29 cellular contexts compared by ENCODE assay signal in the genomic region with DNA sequence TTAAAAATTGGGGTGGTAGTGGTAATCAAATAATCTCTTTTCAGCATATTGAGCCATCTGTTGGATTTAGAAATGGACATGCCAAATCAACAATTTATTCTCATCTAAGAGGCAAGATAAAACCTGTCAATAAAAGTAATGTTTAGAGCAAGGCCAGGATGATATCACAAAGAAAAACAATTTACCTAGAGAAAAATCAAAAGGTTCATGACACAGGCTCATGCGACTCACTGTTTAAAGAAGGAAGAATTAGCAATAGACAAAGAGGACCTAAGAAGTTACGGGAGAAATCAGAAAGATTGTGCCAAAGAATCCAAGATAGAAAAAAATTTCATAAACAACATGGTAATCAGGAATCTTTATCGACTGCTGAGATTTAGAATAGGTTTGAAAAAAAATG.
"Had no signal": no experiment of that assay in that cellular context is flagged by ENCODE, and none has a peak within 500 bp of the region (broad histone marks: within the 10 kb centered on the region; RNA-seq: fewer than 3 reads in every experiment).

No MANE protein-coding gene starts in this region.

- H3K36me3 ChIP-seq: stomach, suprapubic skin, thoracic aorta, thyroid gland, tibial artery, tibial nerve, transverse colon, upper lobe of left lung, upper lobe of right lung, uterus, vagina had no signal

- H3K27ac Mint-ChIP-seq: stimulated activated effector memory CD8-positive, alpha-beta T cell treated with anti-CD3 and anti-CD28 coated beads, Interleukin-12 subunit alpha, Interleukin-12 subunit beta, amount 100 ng/mL, for 72 hours; stimulated activated memory B cell treated with anti-CD40 and anti-IgM and Interleukin-4, amounts not matched to agents 10 μg/mL and 1 μg/mL and 100 μg/mL, for 72 hours; stimulated activated naive B cell treated with anti-CD40 and anti-IgM and Interleukin-4, amounts not matched to agents 10 μg/mL and 1 μg/mL and 100 μg/mL, for 72 hours; stimulated activated naive CD8-positive, alpha-beta T cell treated with anti-CD3 and anti-CD28 coated beads, Interleukin-15, amount 100 ng/mL, for 72 hours; stimulated activated naive CD8-positive, alpha-beta T cell treated with anti-CD3 and anti-CD28 coated beads, Interleukin-15, Interleukin-2, amounts not matched to agents 100 ng/mL and 50 ng/mL, for 24 hours; type B pancreatic cell had no signal

- DNase-seq: stimulated activated CD4-positive, alpha-beta T cell treated with anti-CD3 and anti-CD28 coated beads, Interleukin-2, amount 100 ng/mL, for 48 hours; stimulated activated CD4-positive, alpha-beta T cell treated with anti-CD3 and anti-CD28 coated beads, Interleukin-4, amount 100 ng/mL, for 1 hour; stimulated activated CD4-positive, alpha-beta T cell treated with anti-CD3 and anti-CD28 coated beads, Interleukin-4, amount 100 ng/mL, for 24 hours; stimulated activated CD4-positive, alpha-beta T cell treated with anti-CD3 and anti-CD28 coated beads, Interleukin-4, amount 100 ng/mL, for 4 hours; stimulated activated CD8-positive, alpha-beta memory T cell treated with anti-CD3 and anti-CD28 coated beads, Interleukin-4, amount 100 ng/mL, for 48 hours; stimulated activated naive B cell treated with anti-CD40 and anti-IgM and Interleukin-4, amounts not matched to agents 10 μg/mL and 1 μg/mL and 100 μg/mL, for 72 hours; stimulated activated naive CD4-positive, alpha-beta T cell; stimulated activated naive CD4-positive, alpha-beta T cell treated with Interleukin-2 at 50 U/mL for 16 hours; stimulated activated naive CD8-positive, alpha-beta T cell treated with anti-CD3 and anti-CD28 coated beads, Interleukin-15, amount 100 ng/mL, for 72 hours; stimulated activated naive CD8-positive, alpha-beta T cell treated with anti-CD3 and anti-CD28 coated beads, Interleukin-15, Interleukin-2, amounts not matched to agents 100 U/mL and 50 U/mL, for 24 hours; stomach; substantia nigra; testis; thyroid gland; tibial artery; transverse colon; trophoblast cell; upper lobe of left lung; upper lobe of right lung; uterus had no signal

- H3K27ac ChIP-seq: stomach, suprapubic skin, testis, thoracic aorta, thyroid gland, tibial artery, tibial nerve, transverse colon, upper lobe of left lung, upper lobe of right lung, uterus, vagina had no signal

- H3K9me3 Mint-ChIP-seq: type B pancreatic cell had no signal

- H3K27me3 Mint-ChIP-seq: stimulated activated memory B cell treated with anti-CD40 and anti-IgM and Interleukin-4, amounts not matched to agents 10 μg/mL and 1 μg/mL and 100 μg/mL, for 72 hours; stimulated activated naive B cell treated with anti-CD40 and anti-IgM and Interleukin-4, amounts not matched to agents 10 μg/mL and 1 μg/mL and 100 μg/mL, for 72 hours; stimulated activated naive CD8-positive, alpha-beta T cell treated with anti-CD3 and anti-CD28 coated beads, Interleukin-15, amount 100 ng/mL, for 72 hours; stimulated activated naive CD8-positive, alpha-beta T cell treated with anti-CD3 and anti-CD28 coated beads, Interleukin-15, Interleukin-2, amounts not matched to agents 100 ng/mL and 50 ng/mL, for 24 hours; type B pancreatic cell had no signal

- ATAC-seq: stimulated activated effector memory CD8-positive, alpha-beta T cell treated with anti-CD3 and anti-CD28 coated beads, Interleukin-12 subunit alpha, Interleukin-12 subunit beta, amount 100 ng/mL, for 72 hours; stimulated activated memory B cell treated with anti-CD40 and anti-IgM and Interleukin-4, amounts not matched to agents 10 μg/mL and 1 μg/mL and 100 μg/mL, for 72 hours; stimulated activated naive B cell treated with anti-CD40 and anti-IgM and Interleukin-4, amounts not matched to agents 10 μg/mL and 1 μg/mL and 100 μg/mL, for 72 hours; stimulated activated naive CD8-positive, alpha-beta T cell treated with anti-CD3 and anti-CD28 coated beads, Interleukin-15, amount 100 ng/mL, for 72 hours; stimulated activated naive CD8-positive, alpha-beta T cell treated with anti-CD3 and anti-CD28 coated beads, Interleukin-15, Interleukin-2, amounts not matched to agents 100 U/mL and 50 U/mL, for 24 hours; upper lobe of right lung had no signal

- H3K9me3 ChIP-seq: stomach, suprapubic skin, testis, thoracic aorta, thyroid gland, tibial artery, tibial nerve, transverse colon, upper lobe of left lung, upper lobe of right lung, uterus, vagina had no signal

- FAIRE-seq: urothelium cell line had no signal

- H3K36me3 Mint-ChIP-seq: stimulated activated effector memory CD8-positive, alpha-beta T cell treated with anti-CD3 and anti-CD28 coated beads, Interleukin-12 subunit alpha, Interleukin-12 subunit beta, amount 100 ng/mL, for 72 hours; stimulated activated memory B cell treated with anti-CD40 and anti-IgM and Interleukin-4, amounts not matched to agents 10 μg/mL and 1 μg/mL and 100 μg/mL, for 72 hours; stimulated activated naive B cell treated with anti-CD40 and anti-IgM and Interleukin-4, amounts not matched to agents 10 μg/mL and 1 μg/mL and 100 μg/mL, for 72 hours; type B pancreatic cell had no signal

- H3K27me3 ChIP-seq: stomach, suprapubic skin, testis, thyroid gland, tibial artery, tibial nerve, transverse colon, upper lobe of left lung, upper lobe of right lung, uterus, vagina had no signal

- H3K4me1 Mint-ChIP-seq: stimulated activated effector memory CD8-positive, alpha-beta T cell treated with anti-CD3 and anti-CD28 coated beads, Interleukin-12 subunit alpha, Interleukin-12 subunit beta, amount 100 ng/mL, for 72 hours; stimulated activated memory B cell treated with anti-CD40 and anti-IgM and Interleukin-4, amounts not matched to agents 10 μg/mL and 1 μg/mL and 100 μg/mL, for 72 hours; stimulated activated naive B cell treated with anti-CD40 and anti-IgM and Interleukin-4, amounts not matched to agents 10 μg/mL and 1 μg/mL and 100 μg/mL, for 72 hours; stimulated activated naive CD8-positive, alpha-beta T cell treated with anti-CD3 and anti-CD28 coated beads, Interleukin-15, amount 100 ng/mL, for 72 hours had no signal

- H3K4me3 ChIP-seq: stomach, suprapubic skin, testis, thoracic aorta, thyroid gland, tibial artery, tibial nerve, transverse colon, upper lobe of left lung, upper lobe of right lung, uterus, vagina had no signal

- H3K4me3 Mint-ChIP-seq: stimulated activated effector memory CD8-positive, alpha-beta T cell treated with anti-CD3 and anti-CD28 coated beads, Interleukin-12 subunit alpha, Interleukin-12 subunit beta, amount 100 ng/mL, for 72 hours; stimulated activated memory B cell treated with anti-CD40 and anti-IgM and Interleukin-4, amounts not matched to agents 10 μg/mL and 1 μg/mL and 100 μg/mL, for 72 hours; stimulated activated naive B cell treated with anti-CD40 and anti-IgM and Interleukin-4, amounts not matched to agents 10 μg/mL and 1 μg/mL and 100 μg/mL, for 72 hours; stimulated activated naive CD8-positive, alpha-beta T cell treated with anti-CD3 and anti-CD28 coated beads, Interleukin-15, amount 100 ng/mL, for 72 hours; stimulated activated naive CD8-positive, alpha-beta T cell treated with anti-CD3 and anti-CD28 coated beads, Interleukin-15, Interleukin-2, amounts not matched to agents 100 ng/mL and 50 ng/mL, for 24 hours; type B pancreatic cell had no signal

- H3K4me1 ChIP-seq: stomach, suprapubic skin, testis, thyroid gland, tibial nerve, transverse colon, upper lobe of left lung, upper lobe of right lung, uterus, vagina had no signal
